In genomic region chr17:76500745-76501017, GRCh38 we compare ENCODE assay signal across 8 cellular contexts. TPM values are rescaled to one million over a fixed set of nuclear protein-coding genes. Genes with fewer than 3 reads are reported as not detected.
DNase-seq lines count a peak whose midpoint lies in the region; ATAC-seq, FAIRE-seq and TF ChIP-seq lines count a peak whose summit lies in the region.

No MANE protein-coding gene starts in this region.

- ATAC-seq in PC-3: peak; percentile 16
- ATAC-seq in esophagus mucosa: peak; percentile 1
- no peak for ATAC-seq in HG02840 (IDR thresholded peaks at IDR 0.05; ENCODE audit: low FRiP score, unreplicated experiment)

- FAIRE-seq in GM19239 (lab: Jason Lieb, UNC): no peak

- H3K36me3 ChIP-seq in PC-3 (ENCODE audit: low read depth, low read length): no peaks in the 10 kb centered on the region
- no peaks in the 10 kb centered on the region for H3K36me3 ChIP-seq in prostate gland

- CTCF ChIA-PET in PC-3 (lab: Charles Lee): no interaction called here

- DNase-seq in GM19239 (ENCODE audit: insufficient read length, low spot score): peak; percentile 26
- DNase-seq in PC-3: no peak
- DNase-seq in prostate gland (ENCODE audit: low spot score): no peak
- no peak for DNase-seq in occipital lobe (lab: John Stamatoyannopoulos, UW)
- DNase-seq in DMS153 treated with DMSO at 0.1 percent for 48 hours (lab: John Stamatoyannopoulos, UW; ENCODE audit: unreplicated experiment): no peak
- no peak for DNase-seq in T-helper 9 cell

- peak overlapping the region; percentile 83 for H3K4me2 ChIP-seq in PC-3 (ENCODE audit: low read length)

- H3K9me2 ChIP-seq in PC-3 (replicated peaks; ENCODE audit: low read length): no peaks in the 10 kb centered on the region

- no peaks in the 10 kb centered on the region for H3F3A ChIP-seq in PC-3 (ENCODE audit: low read length, unreplicated experiment)

- H3K27me3 ChIP-seq in PC-3 (ENCODE audit: low read length): no peaks in the 10 kb centered on the region
- H3K27me3 ChIP-seq in prostate gland (replicated peaks; ENCODE audit: insufficient read depth): no peaks in the 10 kb centered on the region

- no peak for TF ChIP-seq CTCF in PC-3 (conservative IDR thresholded peaks at IDR 0.05; ENCODE audit: low read depth, low read length)
- TF ChIP-seq CTCF in prostate gland (IDR thresholded peaks at IDR 0.05): no peak

- peaks cover 7% of the 10 kb centered on the region; the same call in 1 of the 2 replicates for H4K20me1 ChIP-seq in PC-3 (ENCODE audit: low read length)

- no peak for TF ChIP-seq POLR2A in prostate gland (IDR thresholded peaks at IDR 0.05)

- H3K4me1 ChIP-seq in PC-3 (ENCODE audit: insufficient read depth, low read length) (peaks cover 33% of the 10 kb centered on the region), prostate gland (replicated peaks) (peaks cover 13% of the 10 kb centered on the region)

- H3K9me3 ChIP-seq in PC-3 (ENCODE audit: low read length) (no peaks in the 10 kb centered on the region), prostate gland (no peaks in the 10 kb centered on the region)

- peak overlapping the region; percentile 96 for H3K9ac ChIP-seq in PC-3 (ENCODE audit: low read length)

- H3K79me2 ChIP-seq in PC-3 (ENCODE audit: low read length): peaks cover 51% of the 10 kb centered on the region

- POLR2A ChIA-PET in PC-3 (lab: Charles Lee; ENCODE audit: unreplicated experiment): interaction anchor here (0.5 kb wide), 1 partner anchor 295 kb away, joined by 4 read pairs; no protein-coding TSS in a partner anchor

- 36% methylated on average over 10 of the region's 10 CpGs for whole genome bisulfite sequencing in prostate gland

- intact Hi-C loops in PC-3 (cut with micrococcal nuclease): loop anchor here (1.0 kb wide), 1 partner anchor 34 kb away; no protein-coding TSS in a partner anchor
- intact Hi-C loops in prostate gland (cut with DNase I): no loop called here

- peak overlapping the region; percentile 49 for H3K27ac ChIP-seq in PC-3 (ENCODE audit: low read length)
- H3K27ac ChIP-seq in prostate gland: peak overlapping the region; percentile 73 to 76

- H2AFZ ChIP-seq in PC-3 (ENCODE audit: low read length): peak overlapping the region; percentile 83

- H3K4me3 ChIP-seq in PC-3 (ENCODE audit: low read length): peak overlapping the region; percentile 98
- peak overlapping the region; percentile 56 to 65 for H3K4me3 ChIP-seq in prostate gland

- BruUV-seq in PC-3 (replicated peaks; lab: Mats Ljungman, UMichigan): no TSS peak

RNA-seq across cellular contexts. Expression of gene RHBDF2, which starts 0.5 kb away (rescaled TPM):
- 52.3 and 74.8 TPM in 2 replicates for total RNA-seq in PC-3 (2014; rRNA removed)
- 36.8 TPM for total RNA-seq in esophagus mucosa
- 10 to 100 TPM; 29.9 to 31.1 TPM for total RNA-seq in prostate gland
- 2.2 TPM for total RNA-seq in occipital lobe

RNA-seq across cellular contexts. Expression of gene AANAT, which starts 33.3 kb away (rescaled TPM):
- not detected in 2 replicates for total RNA-seq in PC-3 (2014; rRNA removed)
- total RNA-seq in esophagus mucosa: not detected
- not detected for total RNA-seq in prostate gland
- not detected for total RNA-seq in occipital lobe

RNA-seq across cellular contexts. Expression of gene CYGB, which starts 36.8 kb away (rescaled TPM):
- 0.40 and 0.62 TPM in 2 replicates for total RNA-seq in PC-3 (2014; rRNA removed)
- 2.6 TPM for total RNA-seq in esophagus mucosa
- total RNA-seq in prostate gland: 10 to 100 TPM in 1 of 2 donors, 1 to 10 TPM in 1; 7.0 to 13.8 TPM
- 1.2 TPM for total RNA-seq in occipital lobe

RNA-seq across cellular contexts. Expression of gene PRCD, which starts 39.2 kb away (rescaled TPM):
- 0.86 and 2.5 TPM in 2 replicates for total RNA-seq in PC-3 (2014; rRNA removed)
- 0.64 TPM for total RNA-seq in esophagus mucosa
- total RNA-seq in prostate gland: under 1 TPM; 0.36 to 0.85 TPM
- total RNA-seq in occipital lobe: 1.9 TPM

RNA-seq across cellular contexts. Expression of gene UBE2O, which starts 47.7 kb away (rescaled TPM):
- total RNA-seq in PC-3 (2014; rRNA removed): 64.7 and 77.3 TPM in 2 replicates
- total RNA-seq in esophagus mucosa: 17.2 TPM
- 10 to 100 TPM; 19.9 to 39.8 TPM for total RNA-seq in prostate gland
- 30.3 TPM for total RNA-seq in occipital lobe
